In the genomic region with DNA sequence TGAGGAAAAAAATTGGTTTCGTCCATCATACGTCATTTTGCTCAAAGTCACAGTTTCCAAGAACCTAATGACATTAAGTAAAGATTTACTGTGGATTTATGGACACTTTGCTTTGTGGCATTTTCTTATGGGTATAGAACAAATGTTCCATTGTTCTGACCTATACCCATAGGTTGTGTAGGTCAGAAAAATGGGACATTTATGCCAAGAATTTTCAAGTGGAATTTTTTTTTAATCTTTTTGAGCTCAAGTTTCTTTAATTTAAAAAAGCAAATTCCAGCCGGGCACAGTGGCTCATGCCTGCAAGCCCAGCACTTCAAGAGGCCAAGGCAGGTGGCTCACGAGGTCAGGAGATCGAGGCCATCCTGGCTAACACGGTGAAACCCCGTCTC, we compare ENCODE assay signal across 1 cellular context.
TF ChIP-seq lines count a peak whose summit lies in the region.

No MANE protein-coding gene starts in this region.

TF ChIP-seq in Ishikawa, 13 proteins besides CTCF, POLR2A, EP300 and RAD21 (continued from another document):
- TF ChIP-seq, protein P1, sequence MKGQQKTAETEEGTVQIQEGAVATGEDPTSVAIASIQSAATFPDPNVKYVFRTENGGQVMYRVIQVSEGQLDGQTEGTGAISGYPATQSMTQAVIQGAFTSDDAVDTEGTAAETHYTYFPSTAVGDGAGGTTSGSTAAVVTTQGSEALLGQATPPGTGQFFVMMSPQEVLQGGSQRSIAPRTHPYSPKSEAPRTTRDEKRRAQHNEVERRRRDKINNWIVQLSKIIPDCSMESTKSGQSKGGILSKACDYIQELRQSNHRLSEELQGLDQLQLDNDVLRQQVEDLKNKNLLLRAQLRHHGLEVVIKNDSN (IDR thresholded peaks at IDR 0.05) = no peak
- TF ChIP-seq TCF12 (IDR thresholded peaks at IDR 0.05; ENCODE audit: low read depth) = peak; percentile 47
